20 cellular contexts compared by ENCODE assay signal in the genomic region with DNA sequence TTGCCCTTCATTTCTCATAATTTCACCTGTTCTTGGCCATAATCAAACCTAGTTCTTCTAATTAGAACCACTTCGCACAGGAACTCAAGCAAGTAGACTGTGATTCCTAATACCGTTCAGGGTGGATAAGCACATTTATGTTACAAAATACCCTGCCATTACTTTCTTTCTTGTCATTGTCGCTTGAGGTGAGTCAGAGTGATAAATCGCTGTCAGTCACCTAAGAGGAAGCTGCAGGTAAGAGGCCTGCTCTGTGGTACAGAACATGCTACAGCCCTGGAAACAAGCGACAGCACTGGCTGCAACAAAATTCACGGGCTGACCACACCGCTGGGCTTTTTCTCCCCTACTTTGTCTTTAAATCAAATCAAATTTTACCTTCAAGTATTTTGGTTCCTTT.
DNase-seq lines count a peak whose midpoint lies in the region; ATAC-seq and TF ChIP-seq lines count a peak whose summit lies in the region.
"Had no signal": no experiment of that assay in that cellular context is flagged by ENCODE, and none has a peak within 500 bp of the region (broad histone marks: within the 10 kb centered on the region; RNA-seq: fewer than 3 reads in every experiment).

No MANE protein-coding gene starts in this region.

- peaks cover 36% of the 10 kb centered on the region for H3K4me1 ChIP-seq in HUES6 (ENCODE audit: control insufficient read depth, insufficient read depth, low read length)
- no peaks in the 10 kb centered on the region for H3K4me1 ChIP-seq in hepatocyte (ENCODE audit: insufficient read depth)
- H3K4me1 ChIP-seq in neural progenitor cell: peaks cover 41% of the 10 kb centered on the region

- peaks cover 17% of the 10 kb centered on the region for H3F3A ChIP-seq in neural progenitor cell (ENCODE audit: low read depth)

- H3K4me3 Mint-ChIP-seq in neural progenitor cell: no peak overlapping the region
- H3K4me3 Mint-ChIP-seq: CD4-positive, CD25-positive, alpha-beta regulatory T cell had no signal

- WGBS in hepatocyte (ENCODE audit: low lambda C conversion rate, missing lambda C conversion rate): 89% methylated on average over 7 of the region's 7 CpGs

- H3K9me3 ChIP-seq in HUES6 (ENCODE audit: control insufficient read depth, insufficient read depth, low read depth, low read length) (no peaks in the 10 kb centered on the region), hepatocyte (ENCODE audit: low read depth) (no peaks in the 10 kb centered on the region), neural progenitor cell (ENCODE audit: low read depth) (no peaks in the 10 kb centered on the region)
- H3K9me3 ChIP-seq: BE2C had no signal

- peaks cover 11% of the 10 kb centered on the region for H3K4me1 Mint-ChIP-seq in neural progenitor cell

- H3K4me3 ChIP-seq in HUES6 (ENCODE audit: low read depth, low read length): peak overlapping the region; percentile 12; the same call in 1 of the 2 replicates
- H3K4me3 ChIP-seq in hepatocyte: no peak overlapping the region
- H3K4me3 ChIP-seq in neural progenitor cell: no peak overlapping the region

- H3K27ac ChIP-seq in HUES6 (ENCODE audit: low read depth, low read length) (peak overlapping the region; percentile 32; the same call in 1 of the 2 replicates), hepatocyte (peak overlapping the region; percentile 48), neural progenitor cell (no peak overlapping the region)

- no peaks in the 10 kb centered on the region for H3K9me2 ChIP-seq in hepatocyte (replicated peaks; ENCODE audit: insufficient read depth)

- peaks cover 4% of the 10 kb centered on the region for H3K27me3 Mint-ChIP-seq in neural progenitor cell (ENCODE audit: insufficient read depth, low read depth)
- H3K27me3 Mint-ChIP-seq: CD4-positive, CD25-positive, alpha-beta regulatory T cell had no signal

- H3K36me3 ChIP-seq in HUES6 (ENCODE audit: control insufficient read depth, insufficient read depth, low read length) (peaks cover 16% of the 10 kb centered on the region), hepatocyte (replicated peaks; ENCODE audit: insufficient read depth, low read depth) (peaks cover 4% of the 10 kb centered on the region), neural progenitor cell (peaks cover 2% of the 10 kb centered on the region)

- no peak for TF ChIP-seq CTCF in hepatocyte (IDR thresholded peaks at IDR 0.05; ENCODE audit: poor library complexity)
- no peak for TF ChIP-seq CTCF in neural progenitor cell (IDR thresholded peaks at IDR 0.05)

- H3K4me2 ChIP-seq in hepatocyte (no peak overlapping the region), neural progenitor cell (peak overlapping the region; percentile 54)

- in situ Hi-C loops in Caki2 (cut with HindIII; ENCODE audit: low pct_unique_long_range_greater_than_20kb, low sequenced_read_pairs): no loop called here

- H4K20me1 ChIP-seq in hepatocyte (ENCODE audit: insufficient read depth, poor library complexity, severe bottlenecking) (no peaks in the 10 kb centered on the region), neural progenitor cell (ENCODE audit: low read depth) (no peaks in the 10 kb centered on the region)

- ATAC-seq in HG02623 (IDR thresholded peaks at IDR 0.05; ENCODE audit: unreplicated experiment): no peak
- no peak for ATAC-seq in HG02759 (IDR thresholded peaks at IDR 0.05; ENCODE audit: unreplicated experiment)
- ATAC-seq: Right ventricle myocardium inferior had no signal

- peak overlapping the region; percentile 13 for H3K27ac Mint-ChIP-seq in neural progenitor cell

- H2AFZ ChIP-seq in hepatocyte (no peak overlapping the region), neural progenitor cell (replicated peaks) (no peak overlapping the region)

- DNase-seq in Caki2 (ENCODE audit: low read depth): peak; percentile 71
- no peak for DNase-seq in hepatocyte (ENCODE audit: low spot score)
- no peak for DNase-seq in neural progenitor cell (ENCODE audit: low spot score)
- no peak for DNase-seq in activated CD4-positive, alpha-beta T cell treated with anti-CD3 and anti-CD28 coated beads, Interleukin-2, amount 50 U/mL, for 4 hours
- DNase-seq in GM19240 (ENCODE audit: insufficient read length, low spot score): no peak
- DNase-seq: BE2C; Calu3; CD4-positive, CD25-positive, alpha-beta regulatory T cell; HCEC 1CT; KG1; MV-4-11; NCI-H187 treated with DMSO at 0.1 percent for 48 hours; NCI-H2171; NCI-H446 treated with DMSO at 0.1 percent for 48 hours; NK-92 treated with Interleukin-12 subunit alpha and Interleukin-12 subunit beta, amount 100 ng/mL, for 24 hours; SW 1271 had no signal

- H3K9me3 Mint-ChIP-seq in neural progenitor cell: no peaks in the 10 kb centered on the region
- H3K9me3 Mint-ChIP-seq: CD4-positive, CD25-positive, alpha-beta regulatory T cell had no signal

- H3K36me3 Mint-ChIP-seq in neural progenitor cell: peaks cover 19% of the 10 kb centered on the region

- H3K9ac ChIP-seq in HUES6 (ENCODE audit: low read length): peak overlapping the region; percentile 18
- H3K9ac ChIP-seq in neural progenitor cell: no peak overlapping the region

- H3K79me2 ChIP-seq in hepatocyte (no peaks in the 10 kb centered on the region), neural progenitor cell (ENCODE audit: low read depth) (no peaks in the 10 kb centered on the region)

- H3K27me3 ChIP-seq in HUES6 (ENCODE audit: control insufficient read depth, insufficient read depth, low read length): peaks cover 3% of the 10 kb centered on the region; the same call in 1 of the 2 replicates
- H3K27me3 ChIP-seq in hepatocyte: no peaks in the 10 kb centered on the region
- no peaks in the 10 kb centered on the region for H3K27me3 ChIP-seq in neural progenitor cell
- H3K27me3 ChIP-seq: BE2C had no signal
